Comparison of ENCODE assay signal across 8 cellular contexts in the genomic region with DNA sequence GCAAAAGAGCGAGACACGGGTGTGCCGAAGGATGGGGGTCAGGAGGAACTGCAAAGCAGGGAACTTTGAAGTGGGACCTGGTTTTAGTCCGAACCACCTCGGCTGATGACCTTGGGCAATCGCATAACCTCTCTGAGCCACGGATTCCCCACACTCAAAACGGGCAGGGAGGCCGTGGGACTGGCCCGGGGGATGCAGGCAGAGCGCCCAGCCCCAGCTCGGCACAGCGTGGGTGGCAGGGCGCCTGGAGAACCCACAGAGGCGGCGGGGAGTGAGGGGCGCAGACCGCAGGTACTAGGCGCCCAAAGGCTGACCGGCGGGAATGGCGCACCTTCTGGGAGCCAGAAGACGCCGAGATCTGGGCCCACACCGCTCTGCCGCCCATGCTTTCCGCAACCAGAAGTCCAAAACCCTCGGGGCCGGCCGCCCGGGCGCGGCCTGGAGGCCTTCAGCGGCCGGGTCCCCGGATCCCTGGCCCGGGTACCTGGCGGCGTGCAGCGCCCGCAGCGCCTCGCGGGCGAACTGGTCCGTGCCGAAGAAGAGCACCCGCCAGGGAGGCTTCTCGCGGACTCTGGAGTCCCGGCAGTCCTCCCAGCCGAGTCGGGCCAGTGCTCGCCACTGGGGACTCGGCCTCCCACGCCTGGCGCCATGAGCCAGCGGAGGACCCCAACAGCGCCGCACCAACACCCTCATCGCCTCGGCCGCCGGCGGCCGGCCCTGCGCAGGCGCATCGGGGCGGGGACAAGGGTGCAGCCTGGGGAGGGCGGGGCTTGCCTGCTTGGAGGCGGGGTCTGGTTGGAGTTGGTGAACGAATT. TPM values are rescaled to one million over a fixed set of nuclear protein-coding genes. Genes with fewer than 3 reads are reported as not detected.
DNase-seq lines count a peak whose midpoint lies in the region; ATAC-seq and FAIRE-seq lines count a peak whose summit lies in the region.

Gene MTFMT (minus strand): TSS at position 719 of the 815 bp plus-strand sequence. CDS start 26 bp downstream, at position 693.

- ATAC-seq in right cardiac atrium = peak; percentile 96 to 97

- peak; percentile 45 for DNase-seq in GM04504 (ENCODE audit: low read depth)
- DNase-seq in HCEC 1CT = peak; percentile 72
- peak; percentile 59 for DNase-seq in NCI-H1092 treated with DMSO at 0.1 percent for 48 hours (lab: John Stamatoyannopoulos, UW)
- DNase-seq in anterior cingulate cortex (lab: John Stamatoyannopoulos, UW) = peak; percentile 43 to 94 (median 83)
- peak; percentile 94 to 98 (median 98) for DNase-seq in right cardiac atrium
- DNase-seq in putamen (ENCODE audit: low spot score) = peak; percentile 88
- DNase-seq in urothelium cell line (ENCODE audit: low spot score) = peak; percentile 99

- H3K27me3 ChIP-seq in right cardiac atrium (ENCODE audit: control insufficient read depth, insufficient read depth) = no peaks in the 10 kb centered on the region

- peak; percentile 89 for FAIRE-seq in urothelium cell line (lab: Jason Lieb, UNC)

- peaks cover 7% of the 10 kb centered on the region for H3K4me1 ChIP-seq in right cardiac atrium (ENCODE audit: control insufficient read depth, insufficient read depth, low read length)

- no peaks in the 10 kb centered on the region for H3K9me3 ChIP-seq in right cardiac atrium (ENCODE audit: control insufficient read depth, low read length)

- peak within 1 kb of the TSS; percentile 75 for H3K4me3 ChIP-seq in right cardiac atrium (ENCODE audit: low read length)

- under 1% methylated on average over 73 of the region's 73 CpGs for WGBS in right cardiac atrium

- peak within 1 kb of the TSS; percentile 39 for H3K27ac ChIP-seq in right cardiac atrium (ENCODE audit: low read length)

- intact Hi-C loops in T-helper 2 cell treated with Interferon-gamma antibody and Interleukin-4, amounts not matched to agents 100 ng/mL and 5 ng/mL, for 36 hours (cut with micrococcal nuclease) = loop anchor here (2.0 kb wide), 1 partner anchor 40 kb away; the partner anchor contains the start of gene SPG21
- intact Hi-C loops in right cardiac atrium (cut with DNase I) = no loop called here

RNA-seq across cellular contexts. Expression of gene MTFMT, which starts in this region (rescaled TPM):
- 13.3 and 15.6 TPM in 2 replicates for total RNA-seq in T-helper 2 cell treated with Interferon-gamma antibody and Interleukin-4, amounts not matched to agents 100 ng/mL and 5 ng/mL, for 36 hours
- 10 to 100 TPM; 17.4 to 18.0 (median 17.7) TPM for total RNA-seq in right cardiac atrium
- 9.9 TPM for polyA plus RNA-seq in right cardiac atrium

Comparison
In these comparisons a context has a peak if more than half of its experiments do, and no peak if none do; other contexts are left out.
1. Peak in every context shown above with its lines: DNase-seq, ATAC-seq, H3K4me3 ChIP-seq and H3K27ac ChIP-seq.
2. DNase-seq: peak in every context shown above with its lines; median percentile 99 in urothelium cell line; 98 in right cardiac atrium; 88 in putamen; 83 in anterior cingulate cortex; 72 in HCEC 1CT; 59 in NCI-H1092 treated with DMSO at 0.1 percent for 48 hours; 45 in GM04504.